In genomic region chr6:13911337-13911736, GRCh38 we compare ENCODE assay signal across 35 cellular contexts. TPM values are rescaled to one million over a fixed set of nuclear protein-coding genes. Genes with fewer than 3 reads are reported as not detected.
"Had no signal": no experiment of that assay in that cellular context is flagged by ENCODE, and none has a peak within 500 bp of the region (broad histone marks: within the 10 kb centered on the region; RNA-seq: fewer than 3 reads in every experiment).

No MANE protein-coding gene starts in this region.

- DNase-seq: Kasumi-1, MG63, MM.1S, MV-4-11, NCI-H1048, NCI-H1092, NCI-H1092 treated with DMSO at 0.1 percent for 48 hours, NCI-H1105, NCI-H1105 treated with DMSO at 0.1 percent for 48 hours, NCI-H1417, NCI-H1417 treated with DMSO at 0.1 percent for 48 hours, NCI-H1436, NCI-H1436 treated with DMSO at 0.1 percent for 48 hours, NCI-H146, NCI-H1694, NCI-H1694 treated with DMSO at 0.1 percent for 48 hours, NCI-H187, NCI-H187 treated with DMSO at 0.1 percent for 48 hours, NCI-H1930, NCI-H2029, NCI-H2029 treated with DMSO at 0.1 percent for 48 hours, NCI-H2081, NCI-H2081 treated with DMSO at 0.1 percent for 48 hours, NCI-H2107, NCI-H2171, NCI-H2171 treated with DMSO at 0.1 percent for 48 hours, NCI-H2227 treated with DMSO at 0.1 percent for 48 hours, NCI-H226, NCI-H446, NCI-H446 treated with DMSO at 0.1 percent for 48 hours, NCI-H510A, NCI-H510A treated with DMSO at 0.1 percent for 48 hours, NCI-H524, NCI-H524 treated with DMSO at 0.1 percent for 48 hours had no signal

- H3K9me3 ChIP-seq: MG63 had no signal

- H3K4me3 ChIP-seq: MG63 had no signal

- H3K36me3 ChIP-seq: MG63 had no signal

RNA-seq across cellular contexts. Expression of gene RNF182, which starts 13.4 kb away (rescaled TPM):
- total RNA-seq: MCF 10A had no signal
